In genomic region chr2:15201009-15201408, GRCh38 we compare ENCODE assay signal across 17 cellular contexts.
DNase-seq lines count a peak whose midpoint lies in the region; ATAC-seq, FAIRE-seq and TF ChIP-seq lines count a peak whose summit lies in the region.
"Had no signal": no experiment of that assay in that cellular context is flagged by ENCODE, and none has a peak within 500 bp of the region (broad histone marks: within the 10 kb centered on the region; RNA-seq: fewer than 3 reads in every experiment).

No MANE protein-coding gene starts in this region.

- TF ChIP-seq EP300 in K562 (IDR thresholded peaks at IDR 0.05; ENCODE audit: low read length) = no peak

- POLR2A ChIA-PET in K562 (lab: Yijun Ruan, JAX) = interaction anchor here (1.4 kb wide), 1 partner anchor 9 kb away, joined by 6 read pairs; no protein-coding TSS in a partner anchor

- no peak for TF ChIP-seq RAD21 in K562 (CRISPR knock-in tag; conservative IDR thresholded peaks at IDR 0.05 in 1 of 2, IDR thresholded peaks at IDR 0.05 in 1 of 2)

- peaks cover 2 to 12% of the 10 kb centered on the region in 2 experiments; a peak in 2 of 5 replicates for H3K4me1 ChIP-seq in K562 (replicated peaks in 1 of 2; ENCODE audit: control insufficient read depth in 2 of 2, insufficient read depth in 2 of 2, low read length in 2 of 2)
- no peaks in the 10 kb centered on the region for H3K4me1 ChIP-seq in left lung

- H3K4me3 ChIP-seq in K562 (no peak overlapping the region), left lung (no peak overlapping the region)
- H3K4me3 ChIP-seq: GM23248 had no signal

- H3K36me3 ChIP-seq in K562 (ENCODE audit: control insufficient read depth, insufficient read depth, low read length) = peaks cover 20% of the 10 kb centered on the region; the same call in 2 of the 3 replicates
- H3K36me3 ChIP-seq in left lung = no peaks in the 10 kb centered on the region

- H4K20me1 ChIP-seq in K562 (replicated peaks; ENCODE audit: control insufficient read depth, insufficient read depth, low read length) = no peaks in the 10 kb centered on the region

- no TSS peak for BruUV-seq in K562 (replicated peaks; lab: Mats Ljungman, UMichigan)

- FAIRE-seq in K562 (lab: Jason Lieb, UNC) = no peak
- FAIRE-seq: G401.6, GM12892, H1 had no signal

- no peak overlapping the region for H2AFZ ChIP-seq in K562 (ENCODE audit: low read depth, low read length)
- H2AFZ ChIP-seq: GM23248 had no signal

- no peaks in the 10 kb centered on the region for H3K79me2 ChIP-seq in K562 (ENCODE audit: control insufficient read depth, insufficient read depth, low read length)

- intact Hi-C loops in K562 (cut with micrococcal nuclease) (no loop called here), left lung (cut with DNase I) (no loop called here)

- H3K9me3 ChIP-seq in K562 (replicated peaks; ENCODE audit: control insufficient read depth, insufficient read depth, low read depth, low read length) (no peaks in the 10 kb centered on the region), left lung (peaks cover 0 to 2% of the 10 kb centered on the region in 2 donors)

- no peak overlapping the region for H3K4me2 ChIP-seq in K562 (ENCODE audit: insufficient read depth, low read length)

- H3K9ac ChIP-seq in K562 (ENCODE audit: insufficient read depth in 1 of 2, low read depth in 2 of 2, low read length in 2 of 2) = no peak overlapping the region
- H3K9ac ChIP-seq: GM23248 had no signal

- no peak for TF ChIP-seq POLR2A in K562 (conservative IDR thresholded peaks at IDR 0.05)

- no peak overlapping the region for H3K27ac ChIP-seq in K562 (ENCODE audit: extremely low read depth, low read depth, low read length)
- no peak overlapping the region for H3K27ac ChIP-seq in left lung
- H3K27ac ChIP-seq: GM23248 had no signal

- in situ Hi-C loops in K562 (cut with MboI) = no loop called here

- H3K9me1 ChIP-seq in K562 (ENCODE audit: control insufficient read depth, insufficient read depth, low read length) = no peaks in the 10 kb centered on the region

- CTCF ChIA-PET in K562 (lab: Yijun Ruan, JAX; ENCODE audit: low intra/inter-chr PET ratio) = no interaction called here

- DNase-seq in OCI-M1 (lab: John Stamatoyannopoulos, UW) (peak; percentile 44), K562 (ENCODE audit: extremely low read depth in 1 of 4, low spot score in 3 of 4) (no peak), left lung (no peak), OCI-M2 (lab: John Stamatoyannopoulos, UW; ENCODE audit: unreplicated experiment) (no peak), NCI-H510A treated with DMSO at 0.1 percent for 48 hours (lab: John Stamatoyannopoulos, UW) (no peak), NCI-H2029 treated with DMSO at 0.1 percent for 48 hours (lab: John Stamatoyannopoulos, UW) (no peak)
- DNase-seq: C1 segment of cervical spinal cord; CD4-positive, alpha-beta memory T cell; COR-L47; DMS153; DND-41; GM23248; H7; HCEC 1CT had no signal

- TF ChIP-seq CTCF in K562 (IDR thresholded peaks at IDR 0.05 in 2 of 3, conservative IDR thresholded peaks at IDR 0.05 in 1 of 3; ENCODE audit: insufficient read depth in 2 of 3, low read depth in 1 of 3, low read length in 3 of 3) (no peak), left lung (IDR thresholded peaks at IDR 0.05) (no peak)

- 25% methylated on average over 1 of the region's 1 CpG for WGBS in K562 (ENCODE audit: insufficient coverage, low coverage, missing lambda C conversion rate)

- ATAC-seq in K562 (peak; percentile 41), left lung (peak; percentile 73)

- H3K27me3 ChIP-seq in K562 (ENCODE audit: control insufficient read depth in 2 of 2, insufficient read depth in 2 of 2, low read length in 2 of 2) (no peaks in the 10 kb centered on the region), left lung (no peaks in the 10 kb centered on the region)

TF ChIP-seq in K562, 482 proteins besides CTCF, POLR2A, EP300 and RAD21:
- TF ChIP-seq FOXA3 (CRISPR knock-in tag; conservative IDR thresholded peaks at IDR 0.05 in 1 of 2, IDR thresholded peaks at IDR 0.05 in 1 of 2) (no peak), CEBPB (tag; IDR thresholded peaks at IDR 0.05) (peak; percentile 38; the same call in 1 of the 2 replicates), MAX (CRISPR knock-in tag; IDR thresholded peaks at IDR 0.05) (no peak), E2F6 (IDR thresholded peaks at IDR 0.05; ENCODE audit: borderline replicate concordance in 1 of 2, extremely low read depth in 1 of 2, insufficient read depth in 1 of 2, insufficient read length in 1 of 2, low read depth in 1 of 2, low read length in 1 of 2, poor library complexity in 1 of 2, severe bottlenecking in 1 of 2) (no peak), AFF4 (CRISPR knock-in tag; IDR thresholded peaks at IDR 0.05) (no peak)
